28 cellular contexts compared by ENCODE assay signal in the genomic region with DNA sequence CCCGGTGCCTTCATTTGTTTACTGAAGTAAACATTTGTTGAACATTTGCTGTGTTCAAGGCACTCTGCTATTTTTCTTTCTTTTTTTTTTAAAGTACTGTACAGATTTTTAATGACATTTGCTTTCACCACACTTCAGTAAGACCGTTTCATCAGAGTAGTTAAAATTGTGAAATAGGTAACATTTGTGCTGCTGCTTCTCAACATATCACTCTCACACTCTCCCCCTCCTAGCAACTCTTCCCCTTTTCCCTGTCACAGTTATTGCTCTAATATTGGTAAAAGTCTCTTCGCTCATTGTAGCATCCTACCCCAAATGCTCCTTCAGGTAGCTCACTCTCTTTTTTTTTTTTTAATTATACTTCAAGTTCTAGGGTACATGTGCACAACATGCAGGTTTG. TPM values are rescaled to one million over a fixed set of nuclear protein-coding genes. Genes with fewer than 3 reads are reported as not detected.
A peak's percentile ranks its signal among the peaks of the same experiment; 100 is the strongest.
DNase-seq lines count a peak whose midpoint lies in the region; ATAC-seq and TF ChIP-seq lines count a peak whose summit lies in the region.
"Had no signal": no experiment of that assay in that cellular context is flagged by ENCODE, and none has a peak within 500 bp of the region (broad histone marks: within the 10 kb centered on the region; RNA-seq: fewer than 3 reads in every experiment).

No MANE protein-coding gene starts in this region.

- peaks cover 17% of the 10 kb centered on the region for H3K36me3 Mint-ChIP-seq in endothelial cell (ENCODE audit: low read depth, unreplicated experiment)
- no peaks in the 10 kb centered on the region for H3K36me3 Mint-ChIP-seq in activated T-helper 17 cell treated with anti-CD3 and anti-CD28 coated beads, Interleukin-2, amount 50 U/mL, for 72 hours (ENCODE audit: low read depth)
- H3K36me3 Mint-ChIP-seq: activated naive CD4-positive, alpha-beta T cell treated with anti-CD3 and anti-CD28 coated beads, Interleukin-2, amount 10 ng/mL, durations not matched to agents 7 days and 5 days; CD4-positive, alpha-beta memory T cell; immature natural killer cell; stimulated activated memory B cell treated with anti-CD40 and anti-IgM and Interleukin-4, amounts not matched to agents 10 μg/mL and 1 μg/mL and 100 μg/mL, for 72 hours had no signal

- no peaks in the 10 kb centered on the region for H3K9me3 Mint-ChIP-seq in endothelial cell (ENCODE audit: unreplicated experiment)
- H3K9me3 Mint-ChIP-seq in activated T-helper 17 cell treated with anti-CD3 and anti-CD28 coated beads, Interleukin-2, amount 50 U/mL, for 72 hours: no peaks in the 10 kb centered on the region
- H3K9me3 Mint-ChIP-seq: activated naive CD4-positive, alpha-beta T cell treated with anti-CD3 and anti-CD28 coated beads, Interleukin-2, amount 10 ng/mL, durations not matched to agents 7 days and 5 days; activated T-cell treated with anti-CD3 and anti-CD28 coated beads, Interleukin-2, amount 50 U/mL, for 72 hours; CD4-positive, alpha-beta memory T cell; stimulated activated memory B cell treated with anti-CD40 and anti-IgM and Interleukin-4, amounts not matched to agents 10 μg/mL and 1 μg/mL and 100 μg/mL, for 72 hours had no signal

- H3K4me3 Mint-ChIP-seq in endothelial cell (ENCODE audit: unreplicated experiment): peak overlapping the region; percentile 6
- H3K4me3 Mint-ChIP-seq in activated T-helper 17 cell treated with anti-CD3 and anti-CD28 coated beads, Interleukin-2, amount 50 U/mL, for 72 hours: no peak overlapping the region
- H3K4me3 Mint-ChIP-seq: activated naive CD4-positive, alpha-beta T cell treated with anti-CD3 and anti-CD28 coated beads, Interleukin-2, amount 10 ng/mL, durations not matched to agents 7 days and 5 days; activated T-cell treated with anti-CD3 and anti-CD28 coated beads, Interleukin-2, amount 50 U/mL, for 72 hours; immature natural killer cell; stimulated activated memory B cell treated with anti-CD40 and anti-IgM and Interleukin-4, amounts not matched to agents 10 μg/mL and 1 μg/mL and 100 μg/mL, for 72 hours had no signal

- DNase-seq in SIG-M5 treated with dmso at 0.1 percent for 504 hours (lab: John Stamatoyannopoulos, UW; ENCODE audit: unreplicated experiment): peak; percentile 91
- no peak for DNase-seq in SIG-M5 (lab: John Stamatoyannopoulos, UW)
- peak; percentile 83 for DNase-seq in NOMO-1 treated with dmso at 0.1 percent for 144 hours (lab: John Stamatoyannopoulos, UW; ENCODE audit: unreplicated experiment)
- no peak for DNase-seq in endothelial cell (ENCODE audit: low spot score)
- no peak for DNase-seq in NCI-H1092 (lab: John Stamatoyannopoulos, UW)
- DNase-seq: activated CD4-positive, alpha-beta T cell treated with anti-CD3 and anti-CD28 coated beads, Interleukin-2, amount 50 U/mL, for 1 hour; activated naive CD4-positive, alpha-beta T cell treated with anti-CD3 and anti-CD28 coated beads, Interleukin-2, amount 10 ng/mL, durations not matched to agents 7 days and 5 days; activated T-cell treated with anti-CD3 and anti-CD28 coated beads, Interleukin-2, amount 50 U/mL, for 72 hours; CD4-positive, alpha-beta memory T cell; cortex of kidney; EL; hypothalamus; immature natural killer cell; NCI-H1417 treated with DMSO at 0.1 percent for 48 hours; NCI-H345; NCI-H748 treated with DMSO at 0.1 percent for 48 hours; sigmoid colon; stimulated activated CD4-positive, alpha-beta T cell treated with anti-CD3 and anti-CD28 coated beads, Interleukin-4, amount 100 ng/mL, for 4 hours; SW 1271; T1000 had no signal

- peaks cover 3% of the 10 kb centered on the region for H3K27me3 Mint-ChIP-seq in endothelial cell (ENCODE audit: unreplicated experiment)
- H3K27me3 Mint-ChIP-seq in activated T-helper 17 cell treated with anti-CD3 and anti-CD28 coated beads, Interleukin-2, amount 50 U/mL, for 72 hours: peaks cover 15% of the 10 kb centered on the region
- H3K27me3 Mint-ChIP-seq: activated naive CD4-positive, alpha-beta T cell treated with anti-CD3 and anti-CD28 coated beads, Interleukin-2, amount 10 ng/mL, durations not matched to agents 7 days and 5 days had no signal

- no peak for TF ChIP-seq CTCF in endothelial cell (IDR thresholded peaks at IDR 0.05; ENCODE audit: unreplicated experiment)

- peaks cover 37% of the 10 kb centered on the region for H3K4me1 Mint-ChIP-seq in endothelial cell (ENCODE audit: unreplicated experiment)
- peaks cover 5% of the 10 kb centered on the region for H3K4me1 Mint-ChIP-seq in activated T-helper 17 cell treated with anti-CD3 and anti-CD28 coated beads, Interleukin-2, amount 50 U/mL, for 72 hours
- H3K4me1 Mint-ChIP-seq: activated naive CD4-positive, alpha-beta T cell treated with anti-CD3 and anti-CD28 coated beads, Interleukin-2, amount 10 ng/mL, durations not matched to agents 7 days and 5 days; CD4-positive, alpha-beta memory T cell; immature natural killer cell; stimulated activated memory B cell treated with anti-CD40 and anti-IgM and Interleukin-4, amounts not matched to agents 10 μg/mL and 1 μg/mL and 100 μg/mL, for 72 hours had no signal

- H3K27ac Mint-ChIP-seq in endothelial cell (ENCODE audit: unreplicated experiment): no peak overlapping the region
- H3K27ac Mint-ChIP-seq in activated T-helper 17 cell treated with anti-CD3 and anti-CD28 coated beads, Interleukin-2, amount 50 U/mL, for 72 hours: no peak overlapping the region
- H3K27ac Mint-ChIP-seq: activated naive CD4-positive, alpha-beta T cell treated with anti-CD3 and anti-CD28 coated beads, Interleukin-2, amount 10 ng/mL, durations not matched to agents 7 days and 5 days; activated T-cell treated with anti-CD3 and anti-CD28 coated beads, Interleukin-2, amount 50 U/mL, for 72 hours; CD4-positive, alpha-beta memory T cell; immature natural killer cell; stimulated activated memory B cell treated with anti-CD40 and anti-IgM and Interleukin-4, amounts not matched to agents 10 μg/mL and 1 μg/mL and 100 μg/mL, for 72 hours had no signal

- ATAC-seq in HG03354 (IDR thresholded peaks at IDR 0.05; ENCODE audit: poor library complexity, severe bottlenecking, unreplicated experiment) (no peak), HG03457 (IDR thresholded peaks at IDR 0.05; ENCODE audit: unreplicated experiment) (no peak)
- ATAC-seq in activated T-helper 17 cell treated with anti-CD3 and anti-CD28 coated beads, Interleukin-2, amount 50 U/mL, for 72 hours (replicated peaks): no peak
- ATAC-seq: activated T-cell treated with anti-CD3 and anti-CD28 coated beads, Interleukin-2, amount 50 U/mL, for 72 hours; esophagus mucosa; GM12878; HCT116; Right ventricle myocardium inferior; stimulated activated memory B cell treated with anti-CD40 and anti-IgM and Interleukin-4, amounts not matched to agents 10 μg/mL and 1 μg/mL and 100 μg/mL, for 72 hours had no signal

RNA-seq across cellular contexts. Expression of a gene that starts 49.6 kb away (rescaled TPM):
- total RNA-seq in endothelial cell (ENCODE audit: unreplicated experiment): 49.3 TPM
- under 1 TPM; 0.06 to 0.29 TPM for total RNA-seq in activated T-helper 17 cell treated with anti-CD3 and anti-CD28 coated beads, Interleukin-2, amount 50 U/mL, for 72 hours

Comparison
In these comparisons a context has a peak if more than half of its experiments do, and no peak if none do; other contexts are left out.
1. DNase-seq: peak in SIG-M5 treated with dmso at 0.1 percent for 504 hours (single experiment) and NOMO-1 treated with dmso at 0.1 percent for 144 hours (single experiment); none in SIG-M5 (single experiment), endothelial cell (single experiment) and NCI-H1092 (single experiment).
2. RNA of a gene that starts 49.6 kb away (total RNA-seq): 49.3 TPM in endothelial cell (single experiment); 0.06 to 0.29 TPM in activated T-helper 17 cell treated with anti-CD3 and anti-CD28 coated beads, Interleukin-2, amount 50 U/mL, for 72 hours; every median in the first group is over 10 times any median in the second.